Comparison of ENCODE assay signal across 20 cellular contexts in genomic region chr9:70220216-70220615, GRCh38.
"Had no signal": no experiment of that assay in that cellular context is flagged by ENCODE, and none has a peak within 500 bp of the region (broad histone marks: within the 10 kb centered on the region; RNA-seq: fewer than 3 reads in every experiment).

No MANE protein-coding gene starts in this region.

- DNase-seq: esophagus squamous epithelium; glutamatergic neuron; islet precursor cell; mammary epithelial cell; naive thymus-derived CD4-positive, alpha-beta T cell; nephron progenitor cell; psoas muscle; retina; right lobe of liver; stimulated activated CD4-positive, alpha-beta T cell treated with anti-CD3 and anti-CD28 coated beads, Interleukin-2, amount 100 ng/mL, for 24 hours; stimulated activated CD4-positive, alpha-beta T cell treated with anti-CD3 and anti-CD28 coated beads, Interleukin-4, amount 100 ng/mL, for 4 hours; stimulated activated naive B cell treated with anti-CD40 and anti-IgM and Interleukin-4, amounts not matched to agents 10 μg/mL and 1 μg/mL and 100 μg/mL, for 72 hours; stimulated activated naive CD8-positive, alpha-beta T cell treated with anti-CD3 and anti-CD28 coated beads, Interleukin-15, amount 100 ng/mL, for 72 hours; testis; upper lobe of right lung had no signal

- H3K4me1 Mint-ChIP-seq: naive thymus-derived CD4-positive, alpha-beta T cell; nephron progenitor cell; stimulated activated naive B cell treated with anti-CD40 and anti-IgM and Interleukin-4, amounts not matched to agents 10 μg/mL and 1 μg/mL and 100 μg/mL, for 72 hours; stimulated activated naive CD8-positive, alpha-beta T cell treated with anti-CD3 and anti-CD28 coated beads, Interleukin-15, amount 100 ng/mL, for 72 hours had no signal

- H3K27me3 Mint-ChIP-seq: naive thymus-derived CD4-positive, alpha-beta T cell; stimulated activated naive B cell treated with anti-CD40 and anti-IgM and Interleukin-4, amounts not matched to agents 10 μg/mL and 1 μg/mL and 100 μg/mL, for 72 hours; stimulated activated naive CD8-positive, alpha-beta T cell treated with anti-CD3 and anti-CD28 coated beads, Interleukin-15, amount 100 ng/mL, for 72 hours had no signal

- H3K4me3 Mint-ChIP-seq: naive thymus-derived CD4-positive, alpha-beta T cell; nephron progenitor cell; stimulated activated naive B cell treated with anti-CD40 and anti-IgM and Interleukin-4, amounts not matched to agents 10 μg/mL and 1 μg/mL and 100 μg/mL, for 72 hours; stimulated activated naive CD8-positive, alpha-beta T cell treated with anti-CD3 and anti-CD28 coated beads, Interleukin-15, amount 100 ng/mL, for 72 hours had no signal

- H3K4me3 ChIP-seq: esophagus squamous epithelium, gastroesophageal sphincter, psoas muscle, right lobe of liver, skin epidermis, testis, tibial nerve, upper lobe of right lung, vagina had no signal

- H3K27ac ChIP-seq: esophagus squamous epithelium, gastroesophageal sphincter, psoas muscle, right lobe of liver, skin epidermis, testis, tibial nerve, upper lobe of right lung, vagina had no signal

- ATAC-seq: gastroesophageal sphincter; left lobe of liver; naive thymus-derived CD4-positive, alpha-beta T cell; psoas muscle; right lobe of liver; stimulated activated naive B cell treated with anti-CD40 and anti-IgM and Interleukin-4, amounts not matched to agents 10 μg/mL and 1 μg/mL and 100 μg/mL, for 72 hours; stimulated activated naive CD8-positive, alpha-beta T cell treated with anti-CD3 and anti-CD28 coated beads, Interleukin-15, amount 100 ng/mL, for 72 hours; upper lobe of right lung had no signal

- H3K27ac Mint-ChIP-seq: nephron progenitor cell; stimulated activated naive B cell treated with anti-CD40 and anti-IgM and Interleukin-4, amounts not matched to agents 10 μg/mL and 1 μg/mL and 100 μg/mL, for 72 hours; stimulated activated naive CD8-positive, alpha-beta T cell treated with anti-CD3 and anti-CD28 coated beads, Interleukin-15, amount 100 ng/mL, for 72 hours had no signal

- H3K9me3 ChIP-seq: esophagus squamous epithelium, gastroesophageal sphincter, psoas muscle, right lobe of liver, testis, upper lobe of right lung, vagina had no signal

- H3K27me3 ChIP-seq: esophagus squamous epithelium, gastroesophageal sphincter, right lobe of liver, testis, tibial nerve, upper lobe of right lung, vagina had no signal

- H3K4me1 ChIP-seq: esophagus squamous epithelium, gastroesophageal sphincter, psoas muscle, right lobe of liver, testis, tibial nerve, upper lobe of right lung, vagina had no signal

- H3K36me3 ChIP-seq: right lobe of liver, vagina had no signal
